17 cellular contexts compared by ENCODE assay signal in the genomic region with DNA sequence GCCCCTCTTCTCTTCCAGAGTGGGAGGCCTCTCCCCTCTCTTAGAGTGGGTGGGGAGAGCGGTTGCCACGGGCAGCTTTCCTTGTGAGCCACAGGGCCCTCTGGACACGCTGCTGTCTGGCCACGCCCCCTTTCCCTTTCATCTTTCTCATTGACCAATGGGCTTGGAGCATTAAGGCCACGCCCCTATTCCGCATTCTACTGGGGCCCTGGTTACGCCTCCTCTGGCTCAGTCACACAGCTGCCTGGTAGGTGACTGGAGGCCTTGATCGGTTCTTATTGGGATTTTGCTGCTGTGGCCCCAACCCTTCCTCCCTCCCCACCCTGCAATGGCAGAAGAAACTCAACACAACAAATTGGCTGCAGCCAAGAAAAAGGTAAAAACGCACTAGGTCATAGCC. TPM values are rescaled to one million over a fixed set of nuclear protein-coding genes. Genes with fewer than 3 reads are reported as not detected.
DNase-seq lines count a peak whose midpoint lies in the region; ATAC-seq and TF ChIP-seq lines count a peak whose summit lies in the region.
"Not testable (repeated sequence)": the region's sequence is repeated elsewhere in the genome, so short reads cannot be mapped to it uniquely, and the experiment has no call there.
"Had no signal": no experiment of that assay in that cellular context is flagged by ENCODE, and none has a peak within 500 bp of the region (broad histone marks: within the 10 kb centered on the region; RNA-seq: fewer than 3 reads in every experiment).

A gene with protein sequence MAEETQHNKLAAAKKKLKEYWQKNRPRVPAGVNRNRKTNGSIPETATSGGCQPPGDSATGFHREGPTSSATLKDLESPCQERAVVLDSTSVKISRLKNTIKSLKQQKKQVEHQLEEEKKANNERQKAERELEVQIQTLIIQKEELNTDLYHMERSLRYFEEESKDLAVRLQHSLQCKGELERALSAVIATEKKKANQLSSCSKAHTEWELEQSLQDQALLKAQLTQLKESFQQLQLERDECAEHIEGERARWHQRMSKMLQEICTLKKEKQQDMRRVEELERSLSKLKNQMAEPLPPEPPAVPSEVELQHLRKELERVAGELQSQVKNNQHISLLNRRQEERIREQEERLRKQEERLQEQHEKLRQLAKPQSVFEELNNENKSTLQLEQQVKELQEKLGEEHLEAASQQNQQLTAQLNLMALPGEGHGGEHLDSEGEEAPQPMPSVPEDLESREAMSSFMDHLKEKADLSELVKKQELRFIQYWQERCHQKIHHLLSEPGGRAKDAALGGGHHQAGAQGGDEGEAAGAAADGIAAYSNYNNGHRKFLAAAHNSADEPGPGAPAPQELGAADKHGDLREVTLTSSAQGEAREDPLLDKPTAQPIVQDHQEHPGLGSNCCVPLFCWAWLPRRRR (plus strand): TSS at position 301 of the 400 bp plus-strand sequence. CDS start 28 bp downstream, at position 329.

- WGBS in testis, 2 donors, result 65 to 76% methylated on average over 3 of the region's 9 CpGs
- 96% methylated on average over 4 to 5 of the region's 9 CpGs for WGBS in thyroid gland, 2 donors

- H3K27ac Mint-ChIP-seq in GM23338; activated naive CD8-positive, alpha-beta T cell treated with anti-CD3 and anti-CD28 coated beads, Interleukin-2, amount 10 ng/mL, durations not matched to agents 7 days and 5 days; natural killer cell treated with Interleukin-12 subunit alpha and Interleukin-12 subunit beta and Interleukin-15 and Interleukin-18, amount 100 ng/mL, for 72 hours; osteocyte (ENCODE audit: unreplicated experiment): not testable (repeated sequence)

- not testable (repeated sequence) for H4K20me1 ChIP-seq in GM23338 (replicated peaks; ENCODE audit: insufficient read depth)

- not testable (repeated sequence) for H3K36me3 ChIP-seq in BE2C; GM23338 (ENCODE audit: insufficient read depth); testis (ENCODE audit: low read depth, missing control alignments); thyroid gland

- not testable (repeated sequence) for H3K27me3 ChIP-seq in BE2C; GM23338 (ENCODE audit: insufficient read depth); testis; thyroid gland

- H3K27me3 Mint-ChIP-seq in GM23338 (ENCODE audit: insufficient read depth, low read depth, poor library complexity); activated naive CD8-positive, alpha-beta T cell treated with anti-CD3 and anti-CD28 coated beads, Interleukin-2, amount 10 ng/mL, durations not matched to agents 7 days and 5 days; natural killer cell treated with Interleukin-12 subunit alpha and Interleukin-12 subunit beta and Interleukin-15 and Interleukin-18, amount 100 ng/mL, for 72 hours; osteocyte (ENCODE audit: unreplicated experiment): not testable (repeated sequence)

- not testable (repeated sequence) for H3K36me3 Mint-ChIP-seq in GM23338 (ENCODE audit: low read depth); activated naive CD8-positive, alpha-beta T cell treated with anti-CD3 and anti-CD28 coated beads, Interleukin-2, amount 10 ng/mL, durations not matched to agents 7 days and 5 days; natural killer cell treated with Interleukin-12 subunit alpha and Interleukin-12 subunit beta and Interleukin-15 and Interleukin-18, amount 100 ng/mL, for 72 hours; osteocyte (ENCODE audit: unreplicated experiment)

- H3K27ac ChIP-seq in GM23338 (ENCODE audit: low read depth); testis; thyroid gland: not testable (repeated sequence)

- intact Hi-C loops in testis (cut with DNase I; ENCODE audit: low total_unique reads); thyroid gland (cut with DNase I): not testable (repeated sequence)

- H3K4me1 Mint-ChIP-seq in GM23338; activated naive CD8-positive, alpha-beta T cell treated with anti-CD3 and anti-CD28 coated beads, Interleukin-2, amount 10 ng/mL, durations not matched to agents 7 days and 5 days; natural killer cell treated with Interleukin-12 subunit alpha and Interleukin-12 subunit beta and Interleukin-15 and Interleukin-18, amount 100 ng/mL, for 72 hours (ENCODE audit: low read depth in 2 of 2); osteocyte (ENCODE audit: unreplicated experiment): not testable (repeated sequence)

- H3K9me2 ChIP-seq in GM23338 (ENCODE audit: insufficient read depth), result not testable (repeated sequence)

- not testable (repeated sequence) for H3K4me1 ChIP-seq in BE2C; GM23338 (ENCODE audit: insufficient read depth); testis; thyroid gland

- POLR2A ChIA-PET in activated naive CD8-positive, alpha-beta T cell treated with anti-CD3 and anti-CD28 coated beads, Interleukin-2, amount 10 ng/mL, durations not matched to agents 7 days and 5 days (lab: Charles Lee), result not testable (repeated sequence)

- H3K4me2 ChIP-seq in GM23338, result not testable (repeated sequence)

- DNase-seq in BE2C, result peak; percentile 15
- DNase-seq in GM23338 (ENCODE audit: low spot score), result peak; percentile 1
- not testable (repeated sequence) for DNase-seq in activated naive CD8-positive, alpha-beta T cell treated with anti-CD3 and anti-CD28 coated beads, Interleukin-2, amount 10 ng/mL, durations not matched to agents 7 days and 5 days; natural killer cell treated with Interleukin-12 subunit alpha and Interleukin-12 subunit beta and Interleukin-15 and Interleukin-18, amount 100 ng/mL, for 72 hours (ENCODE audit: low spot score); testis; thyroid gland
- peak; percentile 19 for DNase-seq in osteocyte (ENCODE audit: extremely low spot score, unreplicated experiment)

- H2AFZ ChIP-seq in GM23338, result not testable (repeated sequence)

- not testable (repeated sequence) for H3K9me3 Mint-ChIP-seq in GM23338; activated naive CD8-positive, alpha-beta T cell treated with anti-CD3 and anti-CD28 coated beads, Interleukin-2, amount 10 ng/mL, durations not matched to agents 7 days and 5 days; natural killer cell treated with Interleukin-12 subunit alpha and Interleukin-12 subunit beta and Interleukin-15 and Interleukin-18, amount 100 ng/mL, for 72 hours; osteocyte (ENCODE audit: unreplicated experiment)

- H3K9me3 ChIP-seq in BE2C, testis, thyroid gland: not testable (repeated sequence)

- ATAC-seq in GM23338; activated naive CD8-positive, alpha-beta T cell treated with anti-CD3 and anti-CD28 coated beads, Interleukin-2, amount 10 ng/mL, durations not matched to agents 7 days and 5 days (ENCODE audit: low read depth); natural killer cell treated with Interleukin-12 subunit alpha and Interleukin-12 subunit beta and Interleukin-15 and Interleukin-18, amount 100 ng/mL, for 72 hours: not testable (repeated sequence)

- not testable (repeated sequence) for H3K79me2 ChIP-seq in GM23338 (replicated peaks; ENCODE audit: insufficient read depth)

- not testable (repeated sequence) for TF ChIP-seq CTCF in BE2C (IDR thresholded peaks at IDR 0.05; ENCODE audit: low read depth, low read length); GM23338 (conservative IDR thresholded peaks at IDR 0.05; ENCODE audit: low read depth in 2 of 2); osteocyte (IDR thresholded peaks at IDR 0.05); testis (IDR thresholded peaks at IDR 0.05); thyroid gland (IDR thresholded peaks at IDR 0.05)

- H3K4me3 ChIP-seq in BE2C (ENCODE audit: low read depth, low read length); GM23338; testis; thyroid gland (replicated peaks in 1 of 3): not testable (repeated sequence)

- not testable (repeated sequence) for H3F3A ChIP-seq in GM23338 (replicated peaks; ENCODE audit: low read depth)

- not testable (repeated sequence) for H3K4me3 Mint-ChIP-seq in GM23338; activated naive CD8-positive, alpha-beta T cell treated with anti-CD3 and anti-CD28 coated beads, Interleukin-2, amount 10 ng/mL, durations not matched to agents 7 days and 5 days; natural killer cell treated with Interleukin-12 subunit alpha and Interleukin-12 subunit beta and Interleukin-15 and Interleukin-18, amount 100 ng/mL, for 72 hours; osteocyte (ENCODE audit: unreplicated experiment)

- TF ChIP-seq POLR2A in testis (IDR thresholded peaks at IDR 0.05); thyroid gland (IDR thresholded peaks at IDR 0.05): not testable (repeated sequence)

RNA-seq across cellular contexts. Expression of the gene that starts here (rescaled TPM):
- not detected for polyA plus RNA-seq in BE2C (2012; ENCODE audit: insufficient read depth, insufficient read length, low read depth)
- not detected in 2 replicates for total RNA-seq in GM23338 (2014; rRNA removed; shearing (Covaris generic))
- not detected in 2 replicates for polyA plus RNA-seq in GM23338 (2016; fragmentation: Nextera tagmentation; extraction: Ambion mirVana)
- total RNA-seq in activated naive CD8-positive, alpha-beta T cell treated with anti-CD3 and anti-CD28 coated beads, Interleukin-2, amount 10 ng/mL, durations not matched to agents 7 days and 5 days, result 10 to 100 TPM; 13.1 to 16.0 TPM
- total RNA-seq in natural killer cell treated with Interleukin-12 subunit alpha and Interleukin-12 subunit beta and Interleukin-15 and Interleukin-18, amount 100 ng/mL, for 72 hours, result 10 to 100 TPM; 27.5 to 28.6 TPM
- total RNA-seq in osteocyte, result 1.3 and 1.6 TPM in 2 replicates
- 10 to 100 TPM in 1 of 2 donors, 1 to 10 TPM in 1; 7.5 to 20.1 TPM for total RNA-seq in testis
- polyA plus RNA-seq in testis (ENCODE audit: insufficient read depth, low read depth, low replicate concordance), result 10.4 TPM
- total RNA-seq in thyroid gland, result 10 to 100 TPM; 19.6 to 71.2 (median 28.8) TPM
- total RNA-seq: A172; Caco-2; Calu3; CD4-positive, alpha-beta T cell; CD8-positive, alpha-beta T cell; Daoy had no signal
- polyA plus RNA-seq: CD14-positive monocyte; CD4-positive, alpha-beta memory T cell; CD4-positive, CD25-positive, alpha-beta regulatory T cell; CD8-positive, alpha-beta memory T cell had no signal

Comparison
In these comparisons a context has a peak if more than half of its experiments do, and no peak if none do; other contexts are left out.
1. RNA of the gene that starts here (polyA plus RNA-seq): 10.4 TPM in testis (single experiment); not detected in GM23338; every median in the first group is over 10 times any median in the second.
2. Peak in DNase-seq in GM23338; RNA of the gene not detected or under 1 TPM.